ENCODE assay signal across 39 cellular contexts in genomic region chr9:11713077-11713476, GRCh38.
"Had no signal": no experiment of that assay in that cellular context is flagged by ENCODE, and none has a peak within 500 bp of the region (broad histone marks: within the 10 kb centered on the region; RNA-seq: fewer than 3 reads in every experiment).

No MANE protein-coding gene starts in this region.

- H3K4me1 ChIP-seq: adrenal gland, ascending aorta, body of pancreas, breast epithelium had no signal

- H3K4me3 Mint-ChIP-seq: activated naive CD4-positive, alpha-beta T cell treated with anti-CD3 and anti-CD28 coated beads for 36 hours; activated naive CD4-positive, alpha-beta T cell treated with anti-CD3 and anti-CD28 coated beads, Interleukin-2, amount 10 ng/mL, durations not matched to agents 7 days and 5 days; activated naive CD4-positive, alpha-beta T cell treated with anti-CD3 and anti-CD28 coated beads, Interleukin-2, amount 50 U/mL, for 24 hours; activated naive CD8-positive, alpha-beta T cell; activated naive CD8-positive, alpha-beta T cell treated with anti-CD3 and anti-CD28 coated beads for 36 hours; activated naive CD8-positive, alpha-beta T cell treated with anti-CD3 and anti-CD28 coated beads, Interleukin-2, amount 10 ng/mL, durations not matched to agents 7 days and 5 days; activated naive CD8-positive, alpha-beta T cell treated with anti-CD3 and anti-CD28 coated beads, Interleukin-2, amount 50 U/mL, for 24 hours; activated T-cell treated with anti-CD3 and anti-CD28 coated beads, Interleukin-2, amount 50 U/mL, for 24 hours; activated T-cell treated with anti-CD3 and anti-CD28 coated beads, Interleukin-2, amount 50 U/mL, for 4 hours; activated T-cell treated with anti-CD3 and anti-CD28 coated beads, Interleukin-2, amount 50 U/mL, for 72 hours; activated T-helper 1 cell treated with anti-CD3 and anti-CD28 coated beads, Interleukin-12 subunit alpha, Interleukin-12 subunit beta, Interleukin-2, Interleukin-4 antibody, amounts not matched to agents 30 ng/mL and 10 ng/mL and 1 ng/mL, durations not matched to agents 14 hours and 24 hours and 36 hours; activated T-helper 17 cell treated with anti-CD3 and anti-CD28 coated beads, Interleukin-2, amount 50 U/mL, for 72 hours; brain; central memory CD8-positive, alpha-beta T cell had no signal

- H3K36me3 Mint-ChIP-seq: activated naive CD4-positive, alpha-beta T cell treated with anti-CD3 and anti-CD28 coated beads, Interleukin-2, amount 10 ng/mL, durations not matched to agents 7 days and 5 days; activated naive CD4-positive, alpha-beta T cell treated with anti-CD3 and anti-CD28 coated beads, Interleukin-2, amount 50 U/mL, for 24 hours; activated naive CD4-positive, alpha-beta T cell treated with anti-CD3 and anti-CD28 coated beads, Interleukin-2, amount 50 U/mL, for 72 hours; activated naive CD8-positive, alpha-beta T cell; activated naive CD8-positive, alpha-beta T cell treated with anti-CD3 and anti-CD28 coated beads for 36 hours; activated naive CD8-positive, alpha-beta T cell treated with anti-CD3 and anti-CD28 coated beads, Interleukin-2, amount 10 ng/mL, durations not matched to agents 7 days and 5 days; brain had no signal

- FAIRE-seq: astrocyte, bronchial epithelial cell had no signal

- H3K9me3 ChIP-seq: adrenal gland, ascending aorta, body of pancreas, breast epithelium had no signal

- H3K36me3 ChIP-seq: adrenal gland, ascending aorta, brain microvascular endothelial cell, breast epithelium, cardiac muscle cell had no signal

- H3K4me3 ChIP-seq: adrenal gland, ascending aorta, body of pancreas, breast epithelium, cardiac muscle cell had no signal

- DNase-seq: activated effector memory CD4-positive, alpha-beta T cell treated with anti-CD3 and anti-CD28 coated beads, Interleukin-2, amount 50 U/mL, for 16 hours; activated effector memory CD4-positive, alpha-beta T cell treated with Interleukin-2 at 50 U/mL for 16 hours; activated gamma-delta T cell; activated gamma-delta T cell treated with Interleukin-2 at 50 U/mL for 16 hours; activated naive CD4-positive, alpha-beta T cell; activated naive CD4-positive, alpha-beta T cell treated with anti-CD3 and anti-CD28 coated beads for 36 hours; activated naive CD4-positive, alpha-beta T cell treated with anti-CD3 and anti-CD28 coated beads, Interleukin-2, amount 10 ng/mL, durations not matched to agents 7 days and 5 days; activated naive CD4-positive, alpha-beta T cell treated with anti-CD3 and anti-CD28 coated beads, Interleukin-2, amount 50 U/mL, for 16 hours; activated naive CD4-positive, alpha-beta T cell treated with Interleukin-2 at 50 U/mL for 16 hours; activated naive CD8-positive, alpha-beta T cell treated with anti-CD3 and anti-CD28 coated beads for 36 hours; activated naive CD8-positive, alpha-beta T cell treated with anti-CD3 and anti-CD28 coated beads, Interleukin-2, amount 10 ng/mL, durations not matched to agents 7 days and 5 days; activated naive CD8-positive, alpha-beta T cell treated with anti-CD3 and anti-CD28 coated beads, Interleukin-2, amount 50 U/mL, for 24 hours; activated T-cell treated with anti-CD3 and anti-CD28 coated beads, Interleukin-2, amount 50 U/mL, for 1 hour; activated T-cell treated with anti-CD3 and anti-CD28 coated beads, Interleukin-2, amount 50 U/mL, for 24 hours; activated T-cell treated with anti-CD3 and anti-CD28 coated beads, Interleukin-2, amount 50 U/mL, for 4 hours; activated T-cell treated with anti-CD3 and anti-CD28 coated beads, Interleukin-2, amount 50 U/mL, for 48 hours; activated T-cell treated with anti-CD3 and anti-CD28 coated beads, Interleukin-2, amount 50 U/mL, for 72 hours; adrenal gland; amniotic stem cell; amygdala; aorta; body of pancreas; brain microvascular endothelial cell; caudate nucleus; central memory CD4-positive, alpha-beta T cell; cerebellar nuclear complex had no signal

- H3K27ac ChIP-seq: adrenal gland, ascending aorta, body of pancreas, brain microvascular endothelial cell, breast epithelium, cardiac muscle cell had no signal

- H3K27ac Mint-ChIP-seq: activated naive CD4-positive, alpha-beta T cell treated with anti-CD3 and anti-CD28 coated beads for 36 hours; activated naive CD4-positive, alpha-beta T cell treated with anti-CD3 and anti-CD28 coated beads, Interleukin-2, amount 10 ng/mL, durations not matched to agents 7 days and 5 days; activated naive CD4-positive, alpha-beta T cell treated with anti-CD3 and anti-CD28 coated beads, Interleukin-2, amount 50 U/mL, for 24 hours; activated naive CD4-positive, alpha-beta T cell treated with anti-CD3 and anti-CD28 coated beads, Interleukin-2, amount 50 U/mL, for 72 hours; activated naive CD8-positive, alpha-beta T cell; activated naive CD8-positive, alpha-beta T cell treated with anti-CD3 and anti-CD28 coated beads for 36 hours; activated naive CD8-positive, alpha-beta T cell treated with anti-CD3 and anti-CD28 coated beads, Interleukin-2, amount 10 ng/mL, durations not matched to agents 7 days and 5 days; activated naive CD8-positive, alpha-beta T cell treated with anti-CD3 and anti-CD28 coated beads, Interleukin-2, amount 50 U/mL, for 24 hours; activated T-cell treated with anti-CD3 and anti-CD28 coated beads, Interleukin-2, amount 50 U/mL, for 24 hours; activated T-cell treated with anti-CD3 and anti-CD28 coated beads, Interleukin-2, amount 50 U/mL, for 72 hours; activated T-helper 1 cell treated with anti-CD3 and anti-CD28 coated beads, Interleukin-12 subunit alpha, Interleukin-12 subunit beta, Interleukin-2, Interleukin-4 antibody, amounts not matched to agents 30 ng/mL and 10 ng/mL and 1 ng/mL, durations not matched to agents 14 hours and 24 hours and 36 hours; activated T-helper 17 cell treated with anti-CD3 and anti-CD28 coated beads, Interleukin-2, amount 50 U/mL, for 72 hours; activated T-helper 2 cell treated with anti-CD3 and anti-CD28 coated beads, Interferon-gamma antibody, Interleukin-2, Interleukin-4, amounts not matched to agents 10 μg/mL and 5 μg/mL and 100 μg/mL, durations not matched to agents 14 hours and 24 hours and 36 hours; brain had no signal

- ATAC-seq: activated naive CD4-positive, alpha-beta T cell treated with anti-CD3 and anti-CD28 coated beads, Interleukin-2, amount 50 U/mL, for 72 hours; activated naive CD8-positive, alpha-beta T cell treated with anti-CD3 and anti-CD28 coated beads, Interleukin-2, amount 50 U/mL, for 24 hours; activated T-cell treated with anti-CD3 and anti-CD28 coated beads, Interleukin-2, amount 50 U/mL, for 4 hours; activated T-cell treated with anti-CD3 and anti-CD28 coated beads, Interleukin-2, amount 50 U/mL, for 72 hours; activated T-helper 17 cell treated with anti-CD3 and anti-CD28 coated beads, Interleukin-2, amount 50 U/mL, for 72 hours; body of pancreas had no signal

- H3K9me3 Mint-ChIP-seq: central memory CD8-positive, alpha-beta T cell had no signal

- H3K4me1 Mint-ChIP-seq: activated naive CD4-positive, alpha-beta T cell treated with anti-CD3 and anti-CD28 coated beads, Interleukin-2, amount 10 ng/mL, durations not matched to agents 7 days and 5 days; activated naive CD4-positive, alpha-beta T cell treated with anti-CD3 and anti-CD28 coated beads, Interleukin-2, amount 50 U/mL, for 24 hours; activated naive CD8-positive, alpha-beta T cell treated with anti-CD3 and anti-CD28 coated beads for 36 hours; activated naive CD8-positive, alpha-beta T cell treated with anti-CD3 and anti-CD28 coated beads, Interleukin-2, amount 10 ng/mL, durations not matched to agents 7 days and 5 days; activated naive CD8-positive, alpha-beta T cell treated with anti-CD3 and anti-CD28 coated beads, Interleukin-2, amount 50 U/mL, for 24 hours; activated T-helper 17 cell treated with anti-CD3 and anti-CD28 coated beads, Interleukin-2, amount 50 U/mL, for 72 hours; brain; central memory CD8-positive, alpha-beta T cell had no signal

- H3K27me3 Mint-ChIP-seq: activated naive CD4-positive, alpha-beta T cell treated with anti-CD3 and anti-CD28 coated beads, Interleukin-2, amount 10 ng/mL, durations not matched to agents 7 days and 5 days; activated naive CD4-positive, alpha-beta T cell treated with anti-CD3 and anti-CD28 coated beads, Interleukin-2, amount 50 U/mL, for 24 hours; activated naive CD8-positive, alpha-beta T cell; activated naive CD8-positive, alpha-beta T cell treated with anti-CD3 and anti-CD28 coated beads for 36 hours; activated naive CD8-positive, alpha-beta T cell treated with anti-CD3 and anti-CD28 coated beads, Interleukin-2, amount 10 ng/mL, durations not matched to agents 7 days and 5 days; activated naive CD8-positive, alpha-beta T cell treated with anti-CD3 and anti-CD28 coated beads, Interleukin-2, amount 50 U/mL, for 24 hours; activated T-cell treated with anti-CD3 and anti-CD28 coated beads, Interleukin-2, amount 50 U/mL, for 24 hours; activated T-helper 17 cell treated with anti-CD3 and anti-CD28 coated beads, Interleukin-2, amount 50 U/mL, for 72 hours; brain; central memory CD8-positive, alpha-beta T cell had no signal
